In the genomic region with DNA sequence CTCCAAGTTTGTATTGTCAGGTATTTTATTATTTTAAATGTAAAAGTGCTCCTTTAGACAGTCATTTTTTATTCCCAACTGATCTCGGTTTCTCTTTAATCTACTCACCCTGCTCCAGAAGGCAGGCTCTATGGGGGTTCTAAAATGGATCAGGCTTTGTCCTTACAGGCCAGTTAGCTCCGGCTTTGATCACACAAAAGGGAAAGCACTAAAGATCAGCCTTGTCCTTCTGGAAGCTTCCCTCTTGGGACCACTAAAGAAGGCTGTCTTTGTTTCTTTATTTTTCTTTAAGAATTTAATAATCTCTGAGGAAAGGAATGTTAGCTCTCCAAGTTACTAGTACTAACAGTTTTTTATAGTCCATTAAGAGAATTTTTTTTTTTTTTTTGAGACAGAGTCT, we compare ENCODE assay signal across 19 cellular contexts.
"Had no signal": no experiment of that assay in that cellular context is flagged by ENCODE, and none has a peak within 500 bp of the region (broad histone marks: within the 10 kb centered on the region; RNA-seq: fewer than 3 reads in every experiment).

No MANE protein-coding gene starts in this region.

- H3K4me1 ChIP-seq: esophagus squamous epithelium, foreskin keratinocyte, right atrium auricular region, sigmoid colon, stomach had no signal

- H3K36me3 Mint-ChIP-seq: naive thymus-derived CD4-positive, alpha-beta T cell had no signal

- H3K4me3 ChIP-seq: esophagus squamous epithelium, ovary, right atrium auricular region, sigmoid colon, skin epidermis, stomach, thoracic aorta had no signal

- H3K9me3 Mint-ChIP-seq: nephron progenitor cell had no signal

- H3K27me3 ChIP-seq: esophagus squamous epithelium, foreskin keratinocyte, ovary, right atrium auricular region, sigmoid colon, stomach had no signal

- H3K27me3 Mint-ChIP-seq: naive thymus-derived CD4-positive, alpha-beta T cell had no signal

- H3K4me1 Mint-ChIP-seq: naive thymus-derived CD4-positive, alpha-beta T cell had no signal

- H3K4me3 Mint-ChIP-seq: naive thymus-derived CD4-positive, alpha-beta T cell; nephron progenitor cell had no signal

- H3K27ac ChIP-seq: esophagus squamous epithelium, foreskin keratinocyte, ovary, right atrium auricular region, sigmoid colon, stomach, thoracic aorta had no signal

- H3K36me3 ChIP-seq: esophagus squamous epithelium, ovary, right atrium auricular region, sigmoid colon, stomach, thoracic aorta had no signal

- H3K9me3 ChIP-seq: esophagus squamous epithelium, ovary, right atrium auricular region, sigmoid colon, thoracic aorta had no signal

- DNase-seq: effector memory CD4-positive, alpha-beta T cell; esophagus squamous epithelium; foreskin keratinocyte; head of caudate nucleus; hippocampal formation; kidney glomerular epithelial cell; naive thymus-derived CD4-positive, alpha-beta T cell; nephron progenitor cell; nucleus accumbens; ovary; sigmoid colon; stimulated activated CD4-positive, alpha-beta T cell treated with anti-CD3 and anti-CD28 coated beads, Interleukin-2, amount 100 ng/mL, for 24 hours; stimulated activated naive CD4-positive, alpha-beta T cell; stomach; substantia nigra; trophoblast cell had no signal

- H3K27ac Mint-ChIP-seq: naive thymus-derived CD4-positive, alpha-beta T cell had no signal

- ATAC-seq: foreskin keratinocyte; naive thymus-derived CD4-positive, alpha-beta T cell had no signal
